Comparison of ENCODE assay signal across 11 cellular contexts in genomic region chr5:51391175-51391574, GRCh38. TPM values are rescaled to one million over a fixed set of nuclear protein-coding genes. Genes with fewer than 3 reads are reported as not detected.
"Had no signal": no experiment of that assay in that cellular context is flagged by ENCODE, and none has a peak within 500 bp of the region (broad histone marks: within the 10 kb centered on the region; RNA-seq: fewer than 3 reads in every experiment).

No MANE protein-coding gene starts in this region.

- H3K9me3 ChIP-seq: right lobe of liver, testis had no signal

- H3K36me3 ChIP-seq: right lobe of liver had no signal

- H3K4me3 ChIP-seq: right lobe of liver, testis had no signal

- DNase-seq: activated CD4-positive, CD25-positive, alpha-beta regulatory T cell treated with anti-CD3 and anti-CD28 coated beads, Interleukin-2, amount 50 U/mL, for 72 hours; activated naive CD4-positive, alpha-beta T cell; aorta; cortex of kidney; effector CD4-positive, alpha-beta T cell; foreskin keratinocyte; head of caudate nucleus; immature natural killer cell; right lobe of liver; testis had no signal

- H3K27ac ChIP-seq: foreskin keratinocyte, right lobe of liver, testis had no signal

- H3K4me1 ChIP-seq: right lobe of liver had no signal

- H3K27me3 ChIP-seq: foreskin keratinocyte, testis had no signal

- ATAC-seq: foreskin keratinocyte, right lobe of liver had no signal

RNA-seq across cellular contexts. Expression of gene ISL1, which starts 7.9 kb away (rescaled TPM):
- total RNA-seq: activated CD8-positive, alpha-beta memory T cell treated with anti-CD3 and anti-CD28 coated beads for 36 hours; right lobe of liver had no signal
- polyA plus RNA-seq: aorta, immature natural killer cell had no signal
